8 cellular contexts compared by ENCODE assay signal in the genomic region with DNA sequence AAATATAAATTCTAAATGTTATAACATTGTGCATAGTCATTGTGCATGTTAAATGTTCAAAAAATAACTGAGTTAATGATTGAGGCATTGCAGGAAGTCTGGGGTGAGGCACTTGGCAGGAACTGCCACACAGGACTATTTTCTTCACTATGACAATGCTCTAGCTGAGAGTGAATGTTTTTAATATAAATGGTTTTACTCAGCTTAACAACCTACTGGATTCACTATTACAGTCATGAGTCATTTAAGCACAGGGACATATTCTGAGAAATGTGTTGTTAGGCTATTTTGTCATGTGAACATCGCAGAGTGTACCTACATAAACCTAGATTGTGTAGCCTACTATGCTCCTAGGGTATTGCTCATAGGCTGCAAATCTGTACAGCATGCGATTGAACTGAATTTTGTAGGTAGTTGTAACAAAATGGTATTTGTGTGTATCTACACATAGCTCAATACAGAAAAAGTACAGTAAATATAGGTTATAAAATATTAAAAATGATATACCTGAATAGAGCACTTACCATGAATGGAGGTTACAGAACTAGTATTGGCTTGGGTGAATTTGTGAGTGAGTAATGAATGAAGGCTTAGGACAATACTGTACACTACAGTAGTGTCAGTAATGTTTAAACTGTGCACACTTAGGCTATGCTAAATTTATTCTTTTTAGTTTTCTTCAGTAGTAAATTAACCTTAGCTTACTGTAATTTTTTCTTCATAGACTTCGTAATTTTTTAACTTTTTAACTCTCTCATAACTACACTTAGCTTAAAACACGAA.
A peak's percentile ranks its signal among the peaks of the same experiment; 100 is the strongest.
DNase-seq lines count a peak whose midpoint lies in the region; ATAC-seq and TF ChIP-seq lines count a peak whose summit lies in the region.

No MANE protein-coding gene starts in this region.

- intact Hi-C loops in A673 (cut with micrococcal nuclease; ENCODE audit: unreplicated experiment) (no loop called here), sciatic nerve (cut with DNase I) (no loop called here)

- no TSS peak for BruUV-seq in A673 (replicated peaks; lab: Mats Ljungman, UMichigan)

- peaks cover 2 to 5% (median 2%) of the 10 kb centered on the region in 3 donors for H3K36me3 Mint-ChIP-seq in naive thymus-derived CD8-positive, alpha-beta T cell

- peaks cover 0 to 21% (median 0%) of the 10 kb centered on the region in 9 donors for H3K9me3 Mint-ChIP-seq in naive thymus-derived CD8-positive, alpha-beta T cell

- POLR2A ChIA-PET in A673 (lab: Charles Lee; ENCODE audit: low non-redundant PET) = no interaction called here
- POLR2A ChIA-PET in naive thymus-derived CD8-positive, alpha-beta T cell (lab: Charles Lee) = no interaction called here

- CTCF ChIA-PET in A673 (lab: Charles Lee) = no interaction called here

- H4K20me1 ChIP-seq in fibroblast of lung (ENCODE audit: control insufficient read depth, extremely low read depth, insufficient read depth, low read length) = no peaks in the 10 kb centered on the region

- H3K27ac Mint-ChIP-seq in naive thymus-derived CD8-positive, alpha-beta T cell = no peak overlapping the region

- H3K27me3 Mint-ChIP-seq in naive thymus-derived CD8-positive, alpha-beta T cell = no peaks in the 10 kb centered on the region

- peaks cover 3% of the 10 kb centered on the region for H3K9me3 ChIP-seq in A673 (ENCODE audit: low read depth, low read length, poor library complexity, severe bottlenecking)
- H3K9me3 ChIP-seq in fibroblast of lung (ENCODE audit: control insufficient read depth, insufficient read depth, low read depth, low read length) = no peaks in the 10 kb centered on the region
- no peaks in the 10 kb centered on the region for H3K9me3 ChIP-seq in BE2C

- no peak overlapping the region for H3K4me2 ChIP-seq in fibroblast of lung (ENCODE audit: extremely low read depth, insufficient read depth, low read length)

- ATAC-seq in GM18909 (IDR thresholded peaks at IDR 0.05; ENCODE audit: poor library complexity, unreplicated experiment) (peak; percentile 92), GM21528 (IDR thresholded peaks at IDR 0.05; ENCODE audit: low FRiP score, unreplicated experiment) (no peak), sciatic nerve (no peak)
- no peak for ATAC-seq in naive thymus-derived CD8-positive, alpha-beta T cell

- TF ChIP-seq CTCF in A673 (conservative IDR thresholded peaks at IDR 0.05; ENCODE audit: low read depth, low read length) (no peak), fibroblast of lung (conservative IDR thresholded peaks at IDR 0.05 in 1 of 2, IDR thresholded peaks at IDR 0.05 in 1 of 2; ENCODE audit: low read depth in 1 of 2, low read length in 2 of 2) (no peak), BE2C (IDR thresholded peaks at IDR 0.05; ENCODE audit: low read depth, low read length) (no peak)

- DNase-seq in A673 (ENCODE audit: low spot score) (peak; percentile 44), LHCN-M2 (ENCODE audit: low read depth) (peak; percentile 70), fibroblast of lung (ENCODE audit: low read depth in 2 of 2) (peak; percentile 8 to 11), BE2C (no peak), sciatic nerve (ENCODE audit: low spot score) (no peak)
- DNase-seq in naive thymus-derived CD8-positive, alpha-beta T cell = no peak

- no peaks in the 10 kb centered on the region for H3K27me3 ChIP-seq in A673 (replicated peaks; ENCODE audit: insufficient read depth, low read depth, low read length, poor library complexity)
- no peaks in the 10 kb centered on the region for H3K27me3 ChIP-seq in fibroblast of lung (ENCODE audit: control insufficient read depth, insufficient read depth, low read length)
- no peaks in the 10 kb centered on the region for H3K27me3 ChIP-seq in BE2C

- no peak overlapping the region for H2AFZ ChIP-seq in fibroblast of lung (ENCODE audit: low read length)

- H3K4me3 ChIP-seq in A673 (ENCODE audit: low read depth, low read length, poor library complexity, severe bottlenecking) (no peak overlapping the region), fibroblast of lung (replicated peaks in 1 of 4; ENCODE audit: control extremely low read depth in 1 of 4, insufficient read depth in 1 of 4, low read depth in 3 of 4, low read length in 4 of 4) (no peak overlapping the region), BE2C (ENCODE audit: low read depth, low read length) (no peak overlapping the region)

- no peaks in the 10 kb centered on the region for H3K4me1 ChIP-seq in A673 (ENCODE audit: insufficient read depth, low read length, poor library complexity, severe bottlenecking)
- H3K4me1 ChIP-seq in fibroblast of lung (ENCODE audit: control insufficient read depth, extremely low read depth, insufficient read depth, low read length) = no peaks in the 10 kb centered on the region
- H3K4me1 ChIP-seq in BE2C = no peaks in the 10 kb centered on the region

- no peaks in the 10 kb centered on the region for H3K79me2 ChIP-seq in fibroblast of lung (ENCODE audit: control insufficient read depth, insufficient read depth, low read length)

- no peaks in the 10 kb centered on the region for H3K36me3 ChIP-seq in A673 (ENCODE audit: insufficient read depth, low read length, poor library complexity, severe bottlenecking)
- H3K36me3 ChIP-seq in fibroblast of lung (ENCODE audit: control insufficient read depth, insufficient read depth, low read length) = no peaks in the 10 kb centered on the region
- no peaks in the 10 kb centered on the region for H3K36me3 ChIP-seq in BE2C

- peaks cover 0 to 29% (median 4%) of the 10 kb centered on the region in 4 donors for H3K4me1 Mint-ChIP-seq in naive thymus-derived CD8-positive, alpha-beta T cell

- no peak overlapping the region for H3K4me3 Mint-ChIP-seq in naive thymus-derived CD8-positive, alpha-beta T cell

- no peak overlapping the region for H3K27ac ChIP-seq in A673 (ENCODE audit: low read depth, low read length, poor library complexity, severe bottlenecking)
- H3K27ac ChIP-seq in fibroblast of lung (ENCODE audit: insufficient read depth, low read length) = no peak overlapping the region

- no peak overlapping the region for H3K9ac ChIP-seq in fibroblast of lung (ENCODE audit: insufficient read depth, low read length)

Comparison
In these comparisons a context has a peak if more than half of its experiments do, and no peak if none do; other contexts are left out.
1. DNase-seq: peak in A673 (single experiment), LHCN-M2 (single experiment) and fibroblast of lung (2 of 2); none in naive thymus-derived CD8-positive, alpha-beta T cell (0 of 10), BE2C (single experiment) and sciatic nerve (single experiment).